In the genomic region with DNA sequence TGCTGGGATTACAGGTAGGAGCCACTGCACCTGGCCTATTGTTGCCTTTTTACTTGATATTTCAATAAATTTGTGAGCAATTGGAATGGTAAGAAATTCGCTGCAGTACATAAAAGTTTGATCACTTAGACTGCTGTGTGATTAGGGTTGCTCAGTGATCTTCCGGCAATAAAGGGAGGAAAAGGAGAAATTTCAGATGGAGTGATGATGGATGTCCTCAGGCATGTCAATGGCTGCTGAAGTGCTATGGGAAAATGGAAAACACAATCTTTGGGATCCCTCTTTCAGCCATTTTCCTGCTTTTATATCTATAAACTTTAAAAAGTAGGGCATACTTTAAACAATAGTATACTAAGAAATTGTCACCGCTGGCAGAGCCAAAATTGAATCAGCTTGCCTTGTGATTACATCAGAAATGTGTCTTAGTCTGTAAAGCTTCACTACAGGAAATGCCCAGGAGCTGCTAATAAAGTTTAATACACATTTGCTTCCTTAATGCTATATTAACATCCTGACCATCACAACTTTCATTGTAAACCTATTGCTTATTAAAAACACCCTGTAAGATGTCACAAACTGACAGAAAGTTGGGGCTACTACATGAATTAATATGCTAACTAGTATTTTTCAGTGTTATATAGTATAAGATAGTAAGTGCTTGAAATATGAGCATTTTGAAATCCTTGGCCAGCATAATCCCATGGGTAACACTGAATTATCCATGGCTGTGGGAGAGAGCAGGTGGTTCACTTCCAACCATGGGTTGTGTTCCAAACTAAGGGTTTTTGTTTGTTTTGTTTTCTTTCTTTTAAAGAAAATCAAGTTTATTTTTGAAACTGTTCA, we compare ENCODE assay signal across 1 cellular context.
TF ChIP-seq lines count a peak whose summit lies in the region.

No MANE protein-coding gene starts in this region.

TF ChIP-seq in GM12878, 131 proteins besides CTCF, POLR2A, EP300 and RAD21:
- TF ChIP-seq, protein P1, sequence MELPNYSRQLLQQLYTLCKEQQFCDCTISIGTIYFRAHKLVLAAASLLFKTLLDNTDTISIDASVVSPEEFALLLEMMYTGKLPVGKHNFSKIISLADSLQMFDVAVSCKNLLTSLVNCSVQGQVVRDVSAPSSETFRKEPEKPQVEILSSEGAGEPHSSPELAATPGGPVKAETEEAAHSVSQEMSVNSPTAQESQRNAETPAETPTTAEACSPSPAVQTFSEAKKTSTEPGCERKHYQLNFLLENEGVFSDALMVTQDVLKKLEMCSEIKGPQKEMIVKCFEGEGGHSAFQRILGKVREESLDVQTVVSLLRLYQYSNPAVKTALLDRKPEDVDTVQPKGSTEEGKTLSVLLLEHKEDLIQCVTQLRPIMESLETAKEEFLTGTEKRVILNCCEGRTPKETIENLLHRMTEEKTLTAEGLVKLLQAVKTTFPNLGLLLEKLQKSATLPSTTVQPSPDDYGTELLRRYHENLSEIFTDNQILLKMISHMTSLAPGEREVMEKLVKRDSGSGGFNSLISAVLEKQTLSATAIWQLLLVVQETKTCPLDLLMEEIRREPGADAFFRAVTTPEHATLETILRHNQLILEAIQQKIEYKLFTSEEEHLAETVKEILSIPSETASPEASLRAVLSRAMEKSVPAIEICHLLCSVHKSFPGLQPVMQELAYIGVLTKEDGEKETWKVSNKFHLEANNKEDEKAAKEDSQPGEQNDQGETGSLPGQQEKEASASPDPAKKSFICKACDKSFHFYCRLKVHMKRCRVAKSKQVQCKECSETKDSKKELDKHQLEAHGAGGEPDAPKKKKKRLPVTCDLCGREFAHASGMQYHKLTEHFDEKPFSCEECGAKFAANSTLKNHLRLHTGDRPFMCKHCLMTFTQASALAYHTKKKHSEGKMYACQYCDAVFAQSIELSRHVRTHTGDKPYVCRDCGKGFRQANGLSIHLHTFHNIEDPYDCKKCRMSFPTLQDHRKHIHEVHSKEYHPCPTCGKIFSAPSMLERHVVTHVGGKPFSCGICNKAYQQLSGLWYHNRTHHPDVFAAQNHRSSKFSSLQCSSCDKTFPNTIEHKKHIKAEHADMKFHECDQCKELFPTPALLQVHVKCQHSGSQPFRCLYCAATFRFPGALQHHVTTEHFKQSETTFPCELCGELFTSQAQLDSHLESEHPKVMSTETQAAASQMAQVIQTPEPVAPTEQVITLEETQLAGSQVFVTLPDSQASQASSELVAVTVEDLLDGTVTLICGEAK (IDR thresholded peaks at IDR 0.05; ENCODE audit: borderline replicate concordance): peak; percentile 86
- no peak for TF ChIP-seq EZH2 (IDR thresholded peaks at IDR 0.05; ENCODE audit: borderline replicate concordance, control insufficient read depth, low read depth, low read length)
